25 cellular contexts compared by ENCODE assay signal in genomic region chr3:32319607-32320006, GRCh38.
"Had no signal": no experiment of that assay in that cellular context is flagged by ENCODE, and none has a peak within 500 bp of the region (broad histone marks: within the 10 kb centered on the region; RNA-seq: fewer than 3 reads in every experiment).

No MANE protein-coding gene starts in this region.

- H3K4me1 Mint-ChIP-seq: activated CD8-positive, alpha-beta memory T cell treated with anti-CD3 and anti-CD28 coated beads, Interleukin-2, amount 10 ng/mL, durations not matched to agents 7 days and 5 days; activated naive CD8-positive, alpha-beta T cell treated with anti-CD3 and anti-CD28 coated beads, Interleukin-2, amount 10 ng/mL, durations not matched to agents 7 days and 5 days had no signal

- DNase-seq: activated CD4-positive, alpha-beta memory T cell treated with anti-CD3 and anti-CD28 coated beads for 36 hours; activated CD4-positive, alpha-beta T cell treated with anti-CD3 and anti-CD28 coated beads for 36 hours; activated CD4-positive, alpha-beta T cell treated with anti-CD3 and anti-CD28 coated beads, Interleukin-2, amount 10 ng/mL, durations not matched to agents 24 days and 14 days; activated CD4-positive, CD25-positive, alpha-beta regulatory T cell; activated CD4-positive, CD25-positive, alpha-beta regulatory T cell treated with anti-CD3 and anti-CD28 coated beads, Interleukin-2, amount 50 U/mL, for 72 hours; activated CD8-positive, alpha-beta memory T cell treated with anti-CD3 and anti-CD28 coated beads, Interleukin-2, amount 10 ng/mL, durations not matched to agents 7 days and 5 days; activated CD8-positive, alpha-beta memory T cell treated with anti-CD3 and anti-CD28 coated beads, Interleukin-2, amount 50 U/mL, for 4 hours; activated CD8-positive, alpha-beta T cell treated with anti-CD3 and anti-CD28 coated beads, Interleukin-2, amount 10 ng/mL, durations not matched to agents 7 days and 5 days; activated effector memory CD4-positive, alpha-beta T cell treated with anti-CD3 and anti-CD28 coated beads, Interleukin-2, amount 50 U/mL, for 16 hours; activated naive CD4-positive, alpha-beta T cell treated with anti-CD3 and anti-CD28 coated beads for 36 hours; activated naive CD8-positive, alpha-beta T cell treated with anti-CD3 and anti-CD28 coated beads, Interleukin-2, amount 10 ng/mL, durations not matched to agents 7 days and 5 days; activated T-cell treated with anti-CD3 and anti-CD28 coated beads, Interleukin-2, amount 50 U/mL, for 1 hour; activated T-cell treated with anti-CD3 and anti-CD28 coated beads, Interleukin-2, amount 50 U/mL, for 48 hours; central memory CD4-positive, alpha-beta T cell; cerebellar nuclear complex; colonic mucosa; effector CD8-positive, alpha-beta T cell; esophagus squamous epithelium; foreskin melanocyte; T-helper 2 cell had no signal

- H3K27ac Mint-ChIP-seq: activated CD4-positive, alpha-beta memory T cell treated with anti-CD3 and anti-CD28 coated beads for 36 hours; activated CD4-positive, alpha-beta T cell treated with anti-CD3 and anti-CD28 coated beads for 36 hours; activated CD4-positive, alpha-beta T cell treated with anti-CD3 and anti-CD28 coated beads, Interleukin-2, amount 10 ng/mL, durations not matched to agents 24 days and 14 days; activated CD8-positive, alpha-beta memory T cell treated with anti-CD3 and anti-CD28 coated beads, Interleukin-2, amount 10 ng/mL, durations not matched to agents 7 days and 5 days; activated CD8-positive, alpha-beta T cell treated with anti-CD3 and anti-CD28 coated beads, Interleukin-2, amount 10 ng/mL, durations not matched to agents 7 days and 5 days; activated naive CD4-positive, alpha-beta T cell treated with anti-CD3 and anti-CD28 coated beads for 36 hours; activated naive CD4-positive, alpha-beta T cell treated with anti-CD3 and anti-CD28 coated beads, Interleukin-2, amount 50 U/mL, for 24 hours; activated naive CD8-positive, alpha-beta T cell treated with anti-CD3 and anti-CD28 coated beads, Interleukin-2, amount 10 ng/mL, durations not matched to agents 7 days and 5 days; activated T-helper 1 cell treated with anti-CD3 and anti-CD28 coated beads, Interleukin-12 subunit alpha, Interleukin-12 subunit beta, Interleukin-2, Interleukin-4 antibody, amounts not matched to agents 30 ng/mL and 10 ng/mL and 1 ng/mL, durations not matched to agents 14 hours and 24 hours and 36 hours; activated T-helper 2 cell treated with anti-CD3 and anti-CD28 coated beads, Interferon-gamma antibody, Interleukin-2, Interleukin-4, amounts not matched to agents 10 μg/mL and 5 μg/mL and 100 μg/mL, durations not matched to agents 14 hours and 24 hours and 36 hours; brain had no signal

- H3K36me3 Mint-ChIP-seq: activated CD4-positive, alpha-beta memory T cell treated with anti-CD3 and anti-CD28 coated beads for 36 hours; activated CD8-positive, alpha-beta memory T cell treated with anti-CD3 and anti-CD28 coated beads, Interleukin-2, amount 10 ng/mL, durations not matched to agents 7 days and 5 days; activated naive CD8-positive, alpha-beta T cell treated with anti-CD3 and anti-CD28 coated beads, Interleukin-2, amount 10 ng/mL, durations not matched to agents 7 days and 5 days; brain had no signal

- H3K4me3 Mint-ChIP-seq: activated CD4-positive, alpha-beta memory T cell treated with anti-CD3 and anti-CD28 coated beads for 36 hours; activated CD4-positive, alpha-beta T cell treated with anti-CD3 and anti-CD28 coated beads for 36 hours; activated CD4-positive, alpha-beta T cell treated with anti-CD3 and anti-CD28 coated beads, Interleukin-2, amount 10 ng/mL, durations not matched to agents 24 days and 14 days; activated CD8-positive, alpha-beta memory T cell treated with anti-CD3 and anti-CD28 coated beads, Interleukin-2, amount 10 ng/mL, durations not matched to agents 7 days and 5 days; activated CD8-positive, alpha-beta T cell treated with anti-CD3 and anti-CD28 coated beads, Interleukin-2, amount 10 ng/mL, durations not matched to agents 7 days and 5 days; activated naive CD4-positive, alpha-beta T cell treated with anti-CD3 and anti-CD28 coated beads for 36 hours; activated naive CD4-positive, alpha-beta T cell treated with anti-CD3 and anti-CD28 coated beads, Interleukin-2, amount 50 U/mL, for 24 hours; activated naive CD8-positive, alpha-beta T cell treated with anti-CD3 and anti-CD28 coated beads, Interleukin-2, amount 10 ng/mL, durations not matched to agents 7 days and 5 days; activated T-helper 1 cell treated with anti-CD3 and anti-CD28 coated beads, Interleukin-12 subunit alpha, Interleukin-12 subunit beta, Interleukin-2, Interleukin-4 antibody, amounts not matched to agents 30 ng/mL and 10 ng/mL and 1 ng/mL, durations not matched to agents 14 hours and 24 hours and 36 hours; brain had no signal

- ATAC-seq: activated CD4-positive, alpha-beta T cell treated with anti-CD3 and anti-CD28 coated beads for 36 hours; activated CD8-positive, alpha-beta memory T cell treated with anti-CD3 and anti-CD28 coated beads, Interleukin-2, amount 10 ng/mL, durations not matched to agents 7 days and 5 days; activated CD8-positive, alpha-beta T cell treated with anti-CD3 and anti-CD28 coated beads, Interleukin-2, amount 10 ng/mL, durations not matched to agents 7 days and 5 days; gastroesophageal sphincter had no signal

- H3K9me3 Mint-ChIP-seq: activated CD4-positive, alpha-beta memory T cell treated with anti-CD3 and anti-CD28 coated beads for 36 hours; activated CD4-positive, alpha-beta T cell treated with anti-CD3 and anti-CD28 coated beads, Interleukin-2, amount 10 ng/mL, durations not matched to agents 24 days and 14 days; activated naive CD4-positive, alpha-beta T cell treated with anti-CD3 and anti-CD28 coated beads for 36 hours; activated naive CD4-positive, alpha-beta T cell treated with anti-CD3 and anti-CD28 coated beads, Interleukin-2, amount 50 U/mL, for 24 hours; activated naive CD8-positive, alpha-beta T cell treated with anti-CD3 and anti-CD28 coated beads, Interleukin-2, amount 10 ng/mL, durations not matched to agents 7 days and 5 days; activated T-helper 1 cell treated with anti-CD3 and anti-CD28 coated beads, Interleukin-12 subunit alpha, Interleukin-12 subunit beta, Interleukin-2, Interleukin-4 antibody, amounts not matched to agents 30 ng/mL and 10 ng/mL and 1 ng/mL, durations not matched to agents 14 hours and 24 hours and 36 hours; activated T-helper 2 cell treated with anti-CD3 and anti-CD28 coated beads, Interferon-gamma antibody, Interleukin-2, Interleukin-4, amounts not matched to agents 10 μg/mL and 5 μg/mL and 100 μg/mL, durations not matched to agents 14 hours and 24 hours and 36 hours had no signal

- H3K27me3 Mint-ChIP-seq: activated CD4-positive, alpha-beta memory T cell treated with anti-CD3 and anti-CD28 coated beads for 36 hours; activated CD4-positive, alpha-beta T cell treated with anti-CD3 and anti-CD28 coated beads for 36 hours; activated CD4-positive, alpha-beta T cell treated with anti-CD3 and anti-CD28 coated beads, Interleukin-2, amount 10 ng/mL, durations not matched to agents 24 days and 14 days; activated naive CD4-positive, alpha-beta T cell treated with anti-CD3 and anti-CD28 coated beads, Interleukin-2, amount 50 U/mL, for 24 hours had no signal
